Comparison of ENCODE assay signal across 28 cellular contexts in the genomic region with DNA sequence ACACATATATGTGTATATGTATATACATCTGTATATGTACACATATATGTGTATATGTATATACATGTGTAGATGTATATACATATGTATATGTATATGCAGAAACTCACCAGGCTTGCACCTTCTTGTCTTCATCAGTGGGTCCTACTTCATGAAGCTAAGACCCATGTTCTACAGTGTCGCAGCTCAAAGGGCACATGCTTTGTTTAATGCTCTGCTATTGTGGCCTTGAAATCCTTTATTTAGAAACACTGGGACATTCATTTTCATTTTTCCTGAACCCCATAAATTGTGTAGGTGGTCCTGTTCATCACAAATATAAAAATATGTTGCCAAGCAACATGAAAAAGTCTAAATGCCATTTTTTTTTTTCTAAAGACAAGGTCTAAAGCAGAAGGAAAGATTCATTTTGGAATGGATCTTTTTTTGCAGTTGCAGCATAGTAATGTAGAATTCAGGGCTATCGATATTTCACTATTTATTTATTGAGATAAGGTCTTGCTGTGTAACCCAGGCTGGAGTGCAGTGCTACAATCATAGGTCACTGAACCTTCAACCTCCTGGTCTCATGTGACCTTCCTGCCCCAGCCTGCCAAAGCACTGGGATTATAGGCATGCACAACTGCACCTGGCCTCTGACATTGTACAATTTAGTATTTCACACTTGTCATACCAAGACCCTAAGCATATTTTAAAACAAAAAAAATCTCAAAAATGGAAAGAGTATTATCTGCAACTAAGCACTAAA.
"Had no signal": no experiment of that assay in that cellular context is flagged by ENCODE, and none has a peak within 500 bp of the region (broad histone marks: within the 10 kb centered on the region; RNA-seq: fewer than 3 reads in every experiment).

No MANE protein-coding gene starts in this region.

- ATAC-seq: effector memory CD8-positive, alpha-beta T cell; esophagus mucosa; foreskin keratinocyte; gastrocnemius medialis; gastroesophageal sphincter; heart left ventricle; heart right ventricle had no signal

- H3K9me3 ChIP-seq: colonic mucosa, esophagus muscularis mucosa, esophagus squamous epithelium, gastrocnemius medialis, gastroesophageal sphincter, heart right ventricle had no signal

- H3K36me3 ChIP-seq: colonic mucosa, esophagus muscularis mucosa, esophagus squamous epithelium, gastrocnemius medialis, gastroesophageal sphincter, heart left ventricle, heart right ventricle had no signal

- H3K4me1 ChIP-seq: colonic mucosa, esophagus muscularis mucosa, esophagus squamous epithelium, foreskin keratinocyte, gastrocnemius medialis, gastroesophageal sphincter, heart left ventricle, heart right ventricle had no signal

- FAIRE-seq: colon, endometrium, endothelial cell of umbilical vein, frontal cortex had no signal

- H3K27me3 ChIP-seq: colonic mucosa, dorsolateral prefrontal cortex, esophagus muscularis mucosa, esophagus squamous epithelium, foreskin keratinocyte, gastrocnemius medialis, gastroesophageal sphincter, heart left ventricle, heart right ventricle had no signal

- DNase-seq: colonic mucosa; cortex of kidney; dermis blood vessel endothelial cell; dorsolateral prefrontal cortex; effector CD4-positive, alpha-beta T cell; effector CD8-positive, alpha-beta T cell; effector memory CD4-positive, alpha-beta T cell; effector memory CD8-positive, alpha-beta T cell; endodermal cell; erythroblast; esophagus squamous epithelium; foreskin fibroblast; foreskin keratinocyte; foreskin melanocyte; gastrocnemius medialis; glutamatergic neuron; head of caudate nucleus; heart left ventricle; heart right ventricle had no signal

- H3K4me3 ChIP-seq: colonic mucosa, coronary artery, dorsolateral prefrontal cortex, esophagus muscularis mucosa, esophagus squamous epithelium, gastrocnemius medialis, gastroesophageal sphincter, heart left ventricle, heart right ventricle had no signal

- H3K27ac ChIP-seq: colonic mucosa, coronary artery, dorsolateral prefrontal cortex, epithelial cell of prostate, esophagus muscularis mucosa, esophagus squamous epithelium, foreskin keratinocyte, gastrocnemius medialis, gastroesophageal sphincter, heart left ventricle, heart right ventricle had no signal
